1 cellular context compared by ENCODE assay signal in the genomic region with DNA sequence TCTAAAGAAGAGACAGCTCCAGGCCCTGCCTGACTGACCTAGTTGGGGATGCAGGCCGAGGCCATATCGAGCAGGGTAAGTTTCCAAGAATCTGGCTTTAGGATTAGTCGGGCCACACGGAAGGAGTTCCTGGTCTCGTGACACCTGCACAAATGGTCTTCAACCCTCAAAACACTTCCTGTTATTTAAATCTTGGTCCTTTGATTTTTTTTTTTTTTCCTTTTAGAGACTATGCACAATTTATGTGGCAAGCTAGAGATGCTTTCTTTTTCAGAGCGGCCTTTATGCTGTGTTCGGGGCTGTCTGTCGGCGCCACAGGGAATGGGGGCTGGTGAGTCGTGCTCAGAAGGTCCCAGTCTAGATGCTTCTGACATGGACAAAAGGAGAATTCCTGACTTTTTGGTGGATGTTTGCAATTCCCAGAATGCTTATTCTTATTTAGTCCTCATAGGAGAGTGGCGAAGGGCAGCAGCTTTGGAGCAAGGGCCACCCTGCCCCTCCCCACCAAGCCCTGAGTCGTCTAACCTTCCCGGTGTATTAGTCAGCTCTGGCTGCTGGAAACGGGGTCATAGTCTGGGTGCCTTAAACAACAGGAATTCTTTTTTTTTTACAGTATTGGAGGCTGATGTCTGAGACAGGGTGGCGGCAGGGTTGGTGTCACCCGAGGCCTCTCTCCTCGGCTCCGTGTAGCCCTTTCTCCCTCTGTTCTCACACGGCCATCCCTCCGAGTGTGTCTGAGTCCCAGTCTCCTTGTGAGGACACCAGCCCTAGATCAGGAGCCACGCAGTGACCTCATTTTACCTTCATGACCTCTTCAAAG.
TF ChIP-seq lines count a peak whose summit lies in the region.

No MANE protein-coding gene starts in this region.

TF ChIP-seq in GM12878, 131 proteins besides CTCF, POLR2A, EP300 and RAD21:
- TF ChIP-seq GATAD2B (conservative IDR thresholded peaks at IDR 0.05; ENCODE audit: low read depth) (no peak), ZSCAN29 (IDR thresholded peaks at IDR 0.05) (no peak), ZNF384 (IDR thresholded peaks at IDR 0.05; ENCODE audit: borderline replicate concordance, low read depth, low read length) (0 out of 2 replicates have a peak, but pooled peaks have one; percentile 35)
TF ChIP-seq in GM12878: peak in this region for 1.
